In the genomic region with DNA sequence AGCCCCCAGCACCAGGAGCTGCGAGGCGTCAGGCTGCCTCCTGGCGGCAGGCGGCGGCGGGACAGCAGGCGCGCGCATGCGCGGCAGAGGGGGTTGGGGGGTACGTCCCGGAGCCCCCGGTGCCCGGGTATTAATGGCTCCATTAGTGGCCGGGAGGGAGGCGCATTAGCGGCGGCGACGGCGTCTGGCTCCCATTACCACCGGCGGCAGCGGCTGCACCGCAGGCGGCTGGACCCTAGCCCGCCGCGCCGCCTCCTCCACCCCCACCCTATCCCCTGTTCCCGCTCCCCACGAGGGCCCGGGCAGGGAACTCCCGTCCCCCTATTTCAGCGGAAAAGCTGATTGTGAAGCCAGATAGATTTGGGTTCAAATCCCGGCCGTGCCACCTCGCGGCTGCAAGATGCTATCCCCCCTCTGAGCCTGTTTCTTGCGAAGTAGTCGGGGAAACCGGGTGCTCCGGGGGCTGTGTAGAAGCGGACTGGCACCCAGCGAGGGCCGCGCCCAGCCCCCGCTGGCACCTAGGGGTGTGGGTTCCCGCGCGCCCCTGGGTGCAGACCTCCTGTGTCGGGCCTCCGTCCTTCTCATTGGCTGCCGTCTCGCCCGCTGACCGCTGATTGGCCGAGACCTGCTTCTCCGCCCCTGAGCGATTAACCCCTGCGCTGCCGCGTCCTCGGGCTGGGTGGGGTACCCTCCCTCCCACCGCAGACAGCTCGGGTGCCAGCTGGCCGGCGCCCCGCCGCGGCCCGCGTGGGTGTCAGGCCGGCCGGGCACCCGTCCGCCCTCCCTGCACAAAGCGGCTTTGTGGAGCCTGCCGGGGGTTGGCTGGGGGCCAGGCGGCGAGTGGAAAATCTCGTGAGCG, we compare ENCODE assay signal across 8 cellular contexts. TPM values are rescaled to one million over a fixed set of nuclear protein-coding genes. Genes with fewer than 3 reads are reported as not detected.
DNase-seq lines count a peak whose midpoint lies in the region; ATAC-seq and TF ChIP-seq lines count a peak whose summit lies in the region.

No MANE protein-coding gene starts in this region.

- peak; percentile 36 for ATAC-seq in GM18909 (IDR thresholded peaks at IDR 0.05; ENCODE audit: poor library complexity, unreplicated experiment)

- peaks cover 29% of the 10 kb centered on the region for H3K4me1 ChIP-seq in NT2/D1 (ENCODE audit: insufficient read depth, insufficient read length)

- DNase-seq in AG04450 (ENCODE audit: low read depth, low spot score) (peak; percentile 60), HUDEP-2 (lab: John Stamatoyannopoulos, UW; ENCODE audit: unreplicated experiment in 76 of 76) (peak; percentile 57 to 99 (median 98)), NT2/D1 (ENCODE audit: low read depth, low spot score) (no peak), activated T-cell treated with anti-CD3 and anti-CD28 coated beads for 4 hours (peak; percentile 70), epithelial cell of prostate (ENCODE audit: low read depth, low spot score) (no peak), mucosa of gallbladder (ENCODE audit: low spot score) (peak; percentile 89)
- peak; percentile 82 for DNase-seq in stimulated activated CD8-positive, alpha-beta memory T cell treated with anti-CD3 and anti-CD28 coated beads, Interleukin-4, amount 100 ng/mL, for 24 hours (ENCODE audit: low read depth)

- H3K27ac ChIP-seq in AG04450 (ENCODE audit: low read depth, low read length): peak overlapping the region; percentile 47
- peak overlapping the region; percentile 86 for H3K27ac ChIP-seq in epithelial cell of prostate

- H3K4me3 ChIP-seq in AG04450 (ENCODE audit: low read depth, low read length) (peak overlapping the region; percentile 75), NT2/D1 (ENCODE audit: insufficient read length, low read depth) (peak overlapping the region; percentile 77)

- POLR2A ChIA-PET in AG04450 (lab: Yijun Ruan, JAX): interaction anchor here (0.6 to 1.3 kb wide), 9 partner anchors 10 to 1348 kb away, joined by 3 to 11 read pairs (median 5); partner anchors contain the start of gene GSK3A

- no peaks in the 10 kb centered on the region; the same call in 1 of the 2 replicates for H3K9me3 ChIP-seq in AG04450 (ENCODE audit: control insufficient read depth, insufficient read depth, low read length)
- no peaks in the 10 kb centered on the region for H3K9me3 ChIP-seq in NT2/D1 (ENCODE audit: insufficient read depth, low read length)

- TF ChIP-seq CTCF in AG04450 (IDR thresholded peaks at IDR 0.05; ENCODE audit: low read depth, low read length): peak; percentile 85

- peaks cover 8% of the 10 kb centered on the region for H3K36me3 ChIP-seq in NT2/D1 (ENCODE audit: insufficient read depth, insufficient read length, low read length)

- H3K27me3 ChIP-seq in AG04450 (ENCODE audit: control insufficient read depth, insufficient read depth, low read length) (no peaks in the 10 kb centered on the region), NT2/D1 (ENCODE audit: insufficient read depth, insufficient read length) (no peaks in the 10 kb centered on the region)

- CTCF ChIA-PET in AG04450 (lab: Charles Lee): interaction anchor here (0.6 to 5.1 kb wide), 24 partner anchors 8 to 347 kb away, joined by 3 to 118 read pairs (median 4); partner anchors contain the start of genes ERF, GSK3A and POU2F2

- H3K9ac ChIP-seq in NT2/D1 (ENCODE audit: insufficient read length, low read depth): peak overlapping the region; percentile 69

RNA-seq across cellular contexts. Expression of gene CIC, which starts 11.1 kb away (rescaled TPM):
- 2.9 and 4.2 TPM in 2 replicates for polyA plus RNA-seq in AG04450 (2011; rRNA removed)
- polyA minus RNA-seq in AG04450 (2011; rRNA and poly(A)+ RNA removed): 5.1 and 6.2 TPM in 2 replicates
- 93.4 TPM for total RNA-seq in mucosa of gallbladder

RNA-seq across cellular contexts. Expression of gene PRR19, which starts 21.8 kb away (rescaled TPM):
- polyA plus RNA-seq in AG04450 (2011; rRNA removed): 0.40 and 0.92 TPM in 2 replicates
- polyA minus RNA-seq in AG04450 (2011; rRNA and poly(A)+ RNA removed): 0.43 and 0.74 TPM in 2 replicates
- 0.75 TPM for total RNA-seq in mucosa of gallbladder

RNA-seq across cellular contexts. Expression of gene PAFAH1B3, which starts 22.3 kb away (rescaled TPM):
- polyA plus RNA-seq in AG04450 (2011; rRNA removed): 34.7 and 38.0 TPM in 2 replicates
- 67.8 and 83.0 TPM in 2 replicates for polyA minus RNA-seq in AG04450 (2011; rRNA and poly(A)+ RNA removed)
- total RNA-seq in mucosa of gallbladder: 28.6 TPM

RNA-seq across cellular contexts. Expression of gene ERF, which starts 25.2 kb away (rescaled TPM):
- polyA plus RNA-seq in AG04450 (2011; rRNA removed): 29.4 and 31.1 TPM in 2 replicates
- polyA minus RNA-seq in AG04450 (2011; rRNA and poly(A)+ RNA removed): 45.7 and 49.3 TPM in 2 replicates
- 68.3 TPM for total RNA-seq in mucosa of gallbladder

RNA-seq across cellular contexts. Expression of gene TMEM145, which starts 33.0 kb away (rescaled TPM):
- not detected in 2 replicates for polyA plus RNA-seq in AG04450 (2011; rRNA removed)
- polyA minus RNA-seq in AG04450 (2011; rRNA and poly(A)+ RNA removed): not detected in 2 replicates
- 0.63 TPM for total RNA-seq in mucosa of gallbladder

Comparison
In these comparisons a context has a peak if more than half of its experiments do, and no peak if none do; other contexts are left out.
1. DNase-seq: peak in AG04450 (single experiment), HUDEP-2 (76 of 76), activated T-cell treated with anti-CD3 and anti-CD28 coated beads for 4 hours (single experiment), mucosa of gallbladder (single experiment) and stimulated activated CD8-positive, alpha-beta memory T cell treated with anti-CD3 and anti-CD28 coated beads, Interleukin-4, amount 100 ng/mL, for 24 hours (single experiment); none in NT2/D1 (single experiment) and epithelial cell of prostate (single experiment).